ENCODE assay signal across 8 cellular contexts in genomic region chr1:110606784-110607662, GRCh38. TPM values are rescaled to one million over a fixed set of nuclear protein-coding genes. Genes with fewer than 3 reads are reported as not detected.
DNase-seq lines count a peak whose midpoint lies in the region; ATAC-seq lines count a peak whose summit lies in the region.

No MANE protein-coding gene starts in this region.

- no peak overlapping the region for H3K27ac Mint-ChIP-seq in activated naive CD8-positive, alpha-beta T cell treated with anti-CD3 and anti-CD28 coated beads for 36 hours

- peak overlapping the region in 3 of 21 experiments; percentile 18 to 29 (median 18) for H3K27ac ChIP-seq in skin epidermis

- H3K4me3 ChIP-seq in skin epidermis: peak overlapping the region; percentile 20 to 42 (median 38)

- peaks cover 9% of the 10 kb centered on the region for H3K4me1 Mint-ChIP-seq in activated naive CD8-positive, alpha-beta T cell treated with anti-CD3 and anti-CD28 coated beads for 36 hours

- H3K36me3 Mint-ChIP-seq in activated naive CD8-positive, alpha-beta T cell treated with anti-CD3 and anti-CD28 coated beads for 36 hours: no peaks in the 10 kb centered on the region

- H3K9me3 Mint-ChIP-seq in activated naive CD8-positive, alpha-beta T cell treated with anti-CD3 and anti-CD28 coated beads for 36 hours: no peaks in the 10 kb centered on the region

- peaks cover 56% of the 10 kb centered on the region for H3K27me3 Mint-ChIP-seq in activated naive CD8-positive, alpha-beta T cell treated with anti-CD3 and anti-CD28 coated beads for 36 hours

- DNase-seq in stimulated activated CD4-positive, alpha-beta T cell treated with anti-CD3 and anti-CD28 coated beads, Interleukin-15, amount 100 ng/mL, for 24 hours: peak; percentile 45
- no peak for DNase-seq in stimulated activated CD4-positive, alpha-beta T cell treated with anti-CD3 and anti-CD28 coated beads, Interleukin-4, amount 100 ng/mL, for 4 hours
- peak; percentile 32 for DNase-seq in activated naive CD8-positive, alpha-beta T cell treated with anti-CD3 and anti-CD28 coated beads for 36 hours
- peak; percentile 56 for DNase-seq in iPS-NIHi11 (ENCODE audit: low spot score)
- no peak for DNase-seq in SHP77 treated with DMSO at 0.1 percent for 48 hours (lab: John Stamatoyannopoulos, UW)

- ATAC-seq in HG02840 (IDR thresholded peaks at IDR 0.05; ENCODE audit: low FRiP score, unreplicated experiment) (no peak), HG03432 (IDR thresholded peaks at IDR 0.05; ENCODE audit: unreplicated experiment) (no peak)

- H3K4me3 Mint-ChIP-seq in activated naive CD8-positive, alpha-beta T cell treated with anti-CD3 and anti-CD28 coated beads for 36 hours: peak overlapping the region; percentile 76

RNA-seq across cellular contexts. Expression of gene KCNA2, which starts 0.9 kb away (rescaled TPM):
- total RNA-seq in activated naive CD8-positive, alpha-beta T cell treated with anti-CD3 and anti-CD28 coated beads for 36 hours: under 1 TPM; 0.04 to 0.08 TPM

Comparison
In these comparisons a context has a peak if more than half of its experiments do, and no peak if none do; other contexts are left out.
1. DNase-seq: peak in stimulated activated CD4-positive, alpha-beta T cell treated with anti-CD3 and anti-CD28 coated beads, Interleukin-15, amount 100 ng/mL, for 24 hours (single experiment), activated naive CD8-positive, alpha-beta T cell treated with anti-CD3 and anti-CD28 coated beads for 36 hours (single experiment) and iPS-NIHi11 (single experiment); none in stimulated activated CD4-positive, alpha-beta T cell treated with anti-CD3 and anti-CD28 coated beads, Interleukin-4, amount 100 ng/mL, for 4 hours (0 of 2) and SHP77 treated with DMSO at 0.1 percent for 48 hours (single experiment).